ENCODE assay signal across 1 cellular context in genomic region chr20:52801628-52802006, GRCh38.
A peak's percentile ranks its signal among the peaks of the same experiment; 100 is the strongest.
TF ChIP-seq lines count a peak whose summit lies in the region.

No MANE protein-coding gene starts in this region.

TF ChIP-seq in SK-N-SH, 30 proteins besides CTCF, POLR2A, EP300 and RAD21 (continued from another document):
- no peak for TF ChIP-seq IRF3 (IDR thresholded peaks at IDR 0.05; ENCODE audit: low read depth, low read length)
- TF ChIP-seq FOXJ3 (CRISPR knock-in tag; IDR thresholded peaks at IDR 0.05) = peak; percentile 87
- no peak for TF ChIP-seq SIN3A (IDR thresholded peaks at IDR 0.05; ENCODE audit: borderline replicate concordance, low read depth, low read length)
- TF ChIP-seq USF1 (IDR thresholded peaks at IDR 0.05; ENCODE audit: borderline replicate concordance, low read depth) = no peak
- no peak for TF ChIP-seq NRF1 (IDR thresholded peaks at IDR 0.05; ENCODE audit: low read depth, low read length)
- TF ChIP-seq JUND (IDR thresholded peaks at IDR 0.05) = no peak
- TF ChIP-seq PBX3 (IDR thresholded peaks at IDR 0.05) = no peak
- peak; percentile 68 for TF ChIP-seq CHD2 (IDR thresholded peaks at IDR 0.05; ENCODE audit: low read length, partially characterized antibody)
- TF ChIP-seq USF2 (IDR thresholded peaks at IDR 0.05; ENCODE audit: borderline replicate concordance, low read depth, low read length) = no peak
- TF ChIP-seq GATA2 (CRISPR knock-in tag; IDR thresholded peaks at IDR 0.05) = peak; percentile 92
- TF ChIP-seq TAF1 (IDR thresholded peaks at IDR 0.05; ENCODE audit: borderline replicate concordance, low read depth, low read length) = no peak
- TF ChIP-seq FOSL2 (IDR thresholded peaks at IDR 0.05; ENCODE audit: borderline replicate concordance, low read depth) = no peak
- TF ChIP-seq EZH2phosphoT487 (IDR thresholded peaks at IDR 0.05; ENCODE audit: borderline replicate concordance, low read depth) = no peak
- TF ChIP-seq RCOR1 (IDR thresholded peaks at IDR 0.05; ENCODE audit: low read length) = peak; percentile 90
- TF ChIP-seq FOXM1 (IDR thresholded peaks at IDR 0.05; ENCODE audit: low read depth) = no peak
- TF ChIP-seq SMC3 (IDR thresholded peaks at IDR 0.05; ENCODE audit: low read depth, low read length) = no peak; the same call in 1 of the 2 replicates
- no peak for TF ChIP-seq MEF2A (IDR thresholded peaks at IDR 0.05; ENCODE audit: borderline replicate concordance, low read depth)
- no peak for TF ChIP-seq REST (IDR thresholded peaks at IDR 0.05; ENCODE audit: low read depth, low read length)
